In the genomic region with DNA sequence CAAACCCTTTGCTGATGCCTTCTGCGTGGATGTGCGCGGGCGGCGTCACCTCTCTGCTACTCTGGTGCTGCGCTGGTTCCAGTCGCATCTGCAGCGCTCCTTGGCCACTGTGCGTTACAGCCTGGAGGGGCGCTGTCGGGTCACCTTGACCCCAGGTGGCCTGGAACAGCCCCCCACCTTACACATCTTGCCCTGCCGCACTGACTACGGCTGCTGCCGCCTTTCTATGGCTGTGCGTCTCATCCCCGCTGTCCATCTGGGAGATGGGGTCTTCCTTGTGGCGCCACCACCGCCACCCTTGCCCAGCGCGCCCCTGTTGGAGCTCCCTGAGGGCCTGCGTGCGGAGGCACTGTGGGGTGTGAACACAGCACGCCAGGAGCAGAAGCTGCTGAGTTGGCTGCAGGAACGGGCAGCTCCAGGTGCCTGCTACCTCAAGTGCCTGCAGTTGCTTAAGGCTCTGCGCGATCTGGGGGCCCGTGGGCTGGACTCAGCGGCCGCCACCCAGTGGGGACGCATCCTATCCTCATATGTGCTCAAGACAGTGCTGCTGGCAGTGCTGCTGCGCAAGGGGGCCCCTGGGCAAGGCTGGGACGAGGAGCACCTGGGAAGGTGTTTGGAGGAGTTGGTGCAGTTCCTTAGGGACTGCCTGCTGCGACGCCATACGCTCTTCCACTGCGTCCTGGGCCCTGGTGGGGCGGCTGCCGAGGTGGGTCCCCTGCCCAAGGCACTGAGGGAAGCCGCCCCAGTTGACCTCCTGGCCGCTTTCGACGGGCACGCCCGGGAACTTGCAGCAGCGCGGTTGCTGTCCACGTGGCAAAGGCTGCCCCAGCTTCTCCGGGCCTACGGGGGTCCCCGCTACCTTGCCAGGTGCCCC, we compare ENCODE assay signal across 8 cellular contexts. TPM values are rescaled to one million over a fixed set of nuclear protein-coding genes. Genes with fewer than 3 reads are reported as not detected.
DNase-seq lines count a peak whose midpoint lies in the region; ATAC-seq and TF ChIP-seq lines count a peak whose summit lies in the region.

No MANE protein-coding gene starts in this region.

- H3K27ac Mint-ChIP-seq in activated CD4-positive, alpha-beta T cell treated with anti-CD3 and anti-CD28 coated beads for 36 hours: no peak overlapping the region
- peak overlapping the region; percentile 93 for H3K27ac Mint-ChIP-seq in dendritic cell treated with granulocyte-macrophage colony-stimulating factor and Interleukin-4, amounts not matched to agents 40 ng/mL and 50 ng/mL, for 4 days
- peak overlapping the region; percentile 75 for H3K27ac Mint-ChIP-seq in memory B cell

- no peaks in the 10 kb centered on the region for H3K9me3 ChIP-seq in thyroid gland

- no peaks in the 10 kb centered on the region for H3K36me3 Mint-ChIP-seq in activated CD4-positive, alpha-beta T cell treated with anti-CD3 and anti-CD28 coated beads for 36 hours (ENCODE audit: low read depth)
- H3K36me3 Mint-ChIP-seq in dendritic cell treated with granulocyte-macrophage colony-stimulating factor and Interleukin-4, amounts not matched to agents 40 ng/mL and 50 ng/mL, for 4 days (ENCODE audit: low read depth): peaks cover 57% of the 10 kb centered on the region
- H3K36me3 Mint-ChIP-seq in memory B cell: no peaks in the 10 kb centered on the region

- intact Hi-C loops in activated CD4-positive, alpha-beta T cell treated with anti-CD3 and anti-CD28 coated beads for 36 hours (cut with DNase I, micrococcal nuclease): no loop called here
- intact Hi-C loops in dendritic cell treated with granulocyte-macrophage colony-stimulating factor and Interleukin-4, amounts not matched to agents 40 ng/mL and 50 ng/mL, for 4 days (cut with micrococcal nuclease): loop anchor here (2.0 to 5.0 kb wide), 3 partner anchors 15 to 177 kb away; no protein-coding TSS in a partner anchor
- intact Hi-C loops in thyroid gland (cut with DNase I): no loop called here

- no peak for TF ChIP-seq POLR2A in thyroid gland (IDR thresholded peaks at IDR 0.05)

- no peak for DNase-seq in activated CD4-positive, alpha-beta T cell treated with anti-CD3 and anti-CD28 coated beads for 36 hours
- DNase-seq in activated CD4-positive, alpha-beta T cell treated with anti-CD3 and anti-CD28 coated beads, Interleukin-2, amount 50 U/mL, for 1 hour: no peak
- no peak for DNase-seq in memory B cell (ENCODE audit: low spot score in 2 of 2)
- DNase-seq in thyroid gland: peak in 1 of 2 donors; percentile 13
- no peak for DNase-seq in NCI-H526 treated with DMSO at 0.1 percent for 48 hours (lab: John Stamatoyannopoulos, UW)

- peaks cover 26% of the 10 kb centered on the region for H3K4me1 Mint-ChIP-seq in activated CD4-positive, alpha-beta T cell treated with anti-CD3 and anti-CD28 coated beads for 36 hours
- H3K4me1 Mint-ChIP-seq in dendritic cell treated with granulocyte-macrophage colony-stimulating factor and Interleukin-4, amounts not matched to agents 40 ng/mL and 50 ng/mL, for 4 days (ENCODE audit: low read depth): peaks cover 54% of the 10 kb centered on the region
- peaks cover 24% of the 10 kb centered on the region for H3K4me1 Mint-ChIP-seq in memory B cell

- WGBS in thyroid gland, 2 donors: 83 to 85% methylated on average over 24 to 31 of the region's 50 CpGs

- H3K27me3 ChIP-seq in thyroid gland: no peaks in the 10 kb centered on the region

- no peak for ATAC-seq in activated CD4-positive, alpha-beta T cell treated with anti-CD3 and anti-CD28 coated beads for 36 hours
- ATAC-seq in memory B cell (ENCODE audit: low read depth) (no peak), HG02571 (IDR thresholded peaks at IDR 0.05; ENCODE audit: unreplicated experiment) (no peak), HG02970 (IDR thresholded peaks at IDR 0.05; ENCODE audit: low FRiP score, unreplicated experiment) (no peak)

- no peaks in the 10 kb centered on the region for H3K9me3 Mint-ChIP-seq in activated CD4-positive, alpha-beta T cell treated with anti-CD3 and anti-CD28 coated beads for 36 hours (ENCODE audit: low read depth)
- no peaks in the 10 kb centered on the region for H3K9me3 Mint-ChIP-seq in dendritic cell treated with granulocyte-macrophage colony-stimulating factor and Interleukin-4, amounts not matched to agents 40 ng/mL and 50 ng/mL, for 4 days
- no peaks in the 10 kb centered on the region for H3K9me3 Mint-ChIP-seq in memory B cell

- peak in 1 of 6 experiments; percentile 26 for TF ChIP-seq CTCF in thyroid gland (IDR thresholded peaks at IDR 0.05)

- H3K27me3 Mint-ChIP-seq in activated CD4-positive, alpha-beta T cell treated with anti-CD3 and anti-CD28 coated beads for 36 hours: peaks cover 20% of the 10 kb centered on the region
- H3K27me3 Mint-ChIP-seq in dendritic cell treated with granulocyte-macrophage colony-stimulating factor and Interleukin-4, amounts not matched to agents 40 ng/mL and 50 ng/mL, for 4 days: no peaks in the 10 kb centered on the region
- peaks cover 2% of the 10 kb centered on the region for H3K27me3 Mint-ChIP-seq in memory B cell

- CTCF ChIA-PET in activated CD4-positive, alpha-beta T cell treated with anti-CD3 and anti-CD28 coated beads for 36 hours (lab: Charles Lee): interaction anchor here (0.5 to 0.7 kb wide), 2 partner anchors 9 to 38 kb away, joined by 3 read pairs; no protein-coding TSS in a partner anchor

- POLR2A ChIA-PET in activated CD4-positive, alpha-beta T cell treated with anti-CD3 and anti-CD28 coated beads for 36 hours (lab: Charles Lee): no interaction called here

- H3K27ac ChIP-seq in thyroid gland: peak overlapping the region; percentile 81 to 92 (median 87)

- peak overlapping the region; percentile 28 for H3K4me3 Mint-ChIP-seq in activated CD4-positive, alpha-beta T cell treated with anti-CD3 and anti-CD28 coated beads for 36 hours
- peak overlapping the region; percentile 97 for H3K4me3 Mint-ChIP-seq in dendritic cell treated with granulocyte-macrophage colony-stimulating factor and Interleukin-4, amounts not matched to agents 40 ng/mL and 50 ng/mL, for 4 days
- peak overlapping the region; percentile 71 for H3K4me3 Mint-ChIP-seq in memory B cell

- H3K4me1 ChIP-seq in thyroid gland: peaks cover 26 to 69% of the 10 kb centered on the region in 2 donors

- peak overlapping the region in 1 of 3 donors; percentile 74 for H3K4me3 ChIP-seq in thyroid gland (replicated peaks in 1 of 3)

- H3K36me3 ChIP-seq in thyroid gland: peaks cover 0 to 13% of the 10 kb centered on the region in 2 donors

RNA-seq across cellular contexts. Expression of gene ITPRIPL2, which starts 1.6 kb away (rescaled TPM):
- total RNA-seq in activated CD4-positive, alpha-beta T cell treated with anti-CD3 and anti-CD28 coated beads for 36 hours: 1 to 10 TPM; 2.4 to 4.2 TPM
- total RNA-seq in thyroid gland: 10 to 100 TPM; 34.2 to 47.0 (median 39.7) TPM

RNA-seq across cellular contexts. Expression of gene COQ7, which starts 48.0 kb away (rescaled TPM):
- 10 to 100 TPM; 13.2 to 16.0 TPM for total RNA-seq in activated CD4-positive, alpha-beta T cell treated with anti-CD3 and anti-CD28 coated beads for 36 hours
- 10 to 100 TPM; 26.4 to 41.9 (median 38.4) TPM for total RNA-seq in thyroid gland

RNA-seq across cellular contexts. Expression of gene SYT17, which starts 52.7 kb away (rescaled TPM):
- not detected for total RNA-seq in activated CD4-positive, alpha-beta T cell treated with anti-CD3 and anti-CD28 coated beads for 36 hours
- 10 to 100 TPM in 1 of 4 donors, 1 to 10 TPM in 3; 2.8 to 17.2 (median 8.6) TPM for total RNA-seq in thyroid gland

Comparison
In these comparisons a context has a peak if more than half of its experiments do, and no peak if none do; other contexts are left out.
1. H3K4me3 Mint-ChIP-seq: peak in every context shown above with its lines; median percentile 97 in dendritic cell treated with granulocyte-macrophage colony-stimulating factor and Interleukin-4, amounts not matched to agents 40 ng/mL and 50 ng/mL, for 4 days; 71 in memory B cell; 28 in activated CD4-positive, alpha-beta T cell treated with anti-CD3 and anti-CD28 coated beads for 36 hours.
2. RNA of gene ITPRIPL2, which starts 1.6 kb away (total RNA-seq): 34.2 to 47.0 TPM in thyroid gland; 2.4 to 4.2 TPM in activated CD4-positive, alpha-beta T cell treated with anti-CD3 and anti-CD28 coated beads for 36 hours; every median in the first group is over 4 times any median in the second.